In genomic region chr11:22625448-22626287, GRCh38 we compare ENCODE assay signal across 8 cellular contexts. TPM values are rescaled to one million over a fixed set of nuclear protein-coding genes. Genes with fewer than 3 reads are reported as not detected.
DNase-seq lines count a peak whose midpoint lies in the region; TF ChIP-seq lines count a peak whose summit lies in the region.

Gene FANCF, minus strand, starts transcription at chr11:22625823. Its CDS starts 13 bp downstream, at chr11:22625810.

- no peak within 1 kb of the TSS for H2BK5ac ChIP-seq in H9 (ENCODE audit: insufficient read length, low read length)

- peak within 1 kb of the TSS; percentile 17 for H4K8ac ChIP-seq in H9 (replicated peaks; ENCODE audit: insufficient read length, low read depth, low read length)

- H4K5ac ChIP-seq in H9 (ENCODE audit: insufficient read length, low read depth, low read length) = peak within 1 kb of the TSS; percentile 49

- peak; percentile 37 for TF ChIP-seq EP300 in neural cell (conservative IDR thresholded peaks at IDR 0.05; ENCODE audit: poor library complexity, severe bottlenecking)
- no peak for TF ChIP-seq EP300 in stomach (IDR thresholded peaks at IDR 0.05)

- peak within 1 kb of the TSS; percentile 98 for H3K18ac ChIP-seq in H9 (ENCODE audit: insufficient read length, low read depth, low read length)

- H2AFZ ChIP-seq in H9 (ENCODE audit: low read length) (peak within 1 kb of the TSS; percentile 44), neural cell (ENCODE audit: low read depth, low read length) (peak within 1 kb of the TSS; percentile 92)

- H3K56ac ChIP-seq in H9 (ENCODE audit: insufficient read length, low read depth, low read length) = no peak within 1 kb of the TSS

- intact Hi-C loops in stomach (cut with DNase I; ENCODE audit: low total_unique reads) = no loop called here

- H3K14ac ChIP-seq in H9 (ENCODE audit: insufficient read depth, low read length) = peak within 1 kb of the TSS; percentile 99

- no peaks in the 10 kb centered on the region for H3K79me1 ChIP-seq in H9 (ENCODE audit: insufficient read depth, low read depth, low read length, poor library complexity, severe bottlenecking)

- no peaks in the 10 kb centered on the region for H3K36me3 ChIP-seq in MG63
- H3K36me3 ChIP-seq in neural cell (ENCODE audit: insufficient read depth, low read length) = no peaks in the 10 kb centered on the region
- H3K36me3 ChIP-seq in stomach = no peaks in the 10 kb centered on the region

- no peaks in the 10 kb centered on the region; a peak in 1 of 5 replicates for H3K9me3 Mint-ChIP-seq in H9

- peaks cover 14 to 16% of the 10 kb centered on the region in 2 experiments for H3K4me1 Mint-ChIP-seq in H9

- peak within 1 kb of the TSS; percentile 81 for H3K9ac ChIP-seq in H9 (ENCODE audit: extremely low read depth, insufficient read length, low read length)
- H3K9ac ChIP-seq in neural cell (ENCODE audit: low read length) = peak within 1 kb of the TSS; percentile 86

- WGBS in H9 (ENCODE audit: extremely low coverage, insufficient read length, low lambda C conversion rate) = no CpG with 5 or more reads among the region's 55 CpGs
- WGBS in stomach, 5 donors = 0 to 1% (median 1%) methylated on average over 17 to 55 of the region's 55 CpGs

- peak within 1 kb of the TSS; percentile 93 to 94 for H3K4me3 Mint-ChIP-seq in H9

- no peak within 1 kb of the TSS for H2AK5ac ChIP-seq in H9 (ENCODE audit: insufficient read length, low read length)

- H3K4me1 ChIP-seq in H9 (ENCODE audit: insufficient read depth, low read length) = no peaks in the 10 kb centered on the region
- peaks cover 18 to 32% (median 21%) of the 10 kb centered on the region in 4 donors for H3K4me1 ChIP-seq in stomach

- TF ChIP-seq RAD21 in neural cell (conservative IDR thresholded peaks at IDR 0.05) = no peak

- DNase-seq in ELR (ENCODE audit: low read depth) (peak; percentile 96), H9 (peak; percentile 97), MG63 (peak; percentile 86), SHP77 treated with DMSO at 0.1 percent for 48 hours (lab: John Stamatoyannopoulos, UW) (peak; percentile 69), fibroblast of villous mesenchyme (ENCODE audit: low read depth) (peak; percentile 98), stomach (peak; percentile 96)
- peak; percentile 94 for DNase-seq in activated effector memory CD4-positive, alpha-beta T cell treated with anti-CD3 and anti-CD28 coated beads, Interleukin-2, amount 50 U/mL, for 16 hours

- no peak for TF ChIP-seq CTCF in H9 (conservative IDR thresholded peaks at IDR 0.05)
- TF ChIP-seq CTCF in fibroblast of villous mesenchyme (IDR thresholded peaks at IDR 0.05; ENCODE audit: insufficient read depth, low read depth, low read length) = no peak
- TF ChIP-seq CTCF in neural cell (IDR thresholded peaks at IDR 0.05; ENCODE audit: poor library complexity, severe bottlenecking) = no peak
- no peak for TF ChIP-seq CTCF in stomach (IDR thresholded peaks at IDR 0.05)

- H3K79me2 ChIP-seq in H9 (ENCODE audit: insufficient read depth, low read length) = no peaks in the 10 kb centered on the region
- peaks cover 18% of the 10 kb centered on the region for H3K79me2 ChIP-seq in neural cell (replicated peaks; ENCODE audit: insufficient read depth, low read length)

- peaks cover 10% of the 10 kb centered on the region for H3F3A ChIP-seq in neural cell (ENCODE audit: insufficient read depth, low read length, poor library complexity, severe bottlenecking)

- H3K27ac Mint-ChIP-seq in H9 = peak within 1 kb of the TSS; percentile 99 to 100 (median 99)

- H3K36me3 Mint-ChIP-seq in H9 (ENCODE audit: insufficient read depth in 1 of 3, low read depth in 3 of 3) = peaks cover 0 to 3% (median 0%) of the 10 kb centered on the region in 3 experiments; a peak in 1 of 7 replicates

- H3K23ac ChIP-seq in H9 (ENCODE audit: insufficient read length, low read depth, low read length) = no peak within 1 kb of the TSS

- no peak within 1 kb of the TSS for H2BK120ac ChIP-seq in H9 (ENCODE audit: low read depth, low read length, poor library complexity, severe bottlenecking)

- H2BK12ac ChIP-seq in H9 (ENCODE audit: insufficient read length, low read depth, low read length) = no peak within 1 kb of the TSS

- H3K27ac ChIP-seq in H9 (ENCODE audit: insufficient read length, low read depth, low read length) (peak within 1 kb of the TSS; percentile 81), neural cell (ENCODE audit: low read length) (peak within 1 kb of the TSS; percentile 91), stomach (peak within 1 kb of the TSS; percentile 90 to 94 (median 92))

- H3K4me2 ChIP-seq in H9 (ENCODE audit: insufficient read depth, insufficient read length, low read length) = peak within 1 kb of the TSS; percentile 71
- H3K4me2 ChIP-seq in neural cell (ENCODE audit: low read length) = peak within 1 kb of the TSS; percentile 99

- H3K9me2 ChIP-seq in neural cell (ENCODE audit: insufficient read depth, low read length) = no peaks in the 10 kb centered on the region

- no peak within 1 kb of the TSS for H3T11ph ChIP-seq in H9 (ENCODE audit: low read length)

- peak within 1 kb of the TSS; percentile 77 for H3K4me3 ChIP-seq in MG63
- peak within 1 kb of the TSS; percentile 83 for H3K4me3 ChIP-seq in fibroblast of villous mesenchyme (ENCODE audit: low read depth, low read length)
- H3K4me3 ChIP-seq in neural cell (ENCODE audit: low read length) = peak within 1 kb of the TSS; percentile 90
- peak within 1 kb of the TSS; percentile 79 to 96 (median 88) for H3K4me3 ChIP-seq in stomach

- H3K23me2 ChIP-seq in H9 (ENCODE audit: insufficient read length, low read depth, low read length, poor library complexity, severe bottlenecking) = peaks cover 9% of the 10 kb centered on the region

- no peak within 1 kb of the TSS for H4K91ac ChIP-seq in H9 (ENCODE audit: insufficient read length, low read depth, low read length)

- H3K9me3 ChIP-seq in H9 (ENCODE audit: control insufficient read depth, low read depth, low read length) (no peaks in the 10 kb centered on the region), MG63 (no peaks in the 10 kb centered on the region), neural cell (ENCODE audit: low read length) (no peaks in the 10 kb centered on the region), stomach (no peaks in the 10 kb centered on the region)

- H2BK15ac ChIP-seq in H9 (ENCODE audit: low read depth, low read length) = no peak within 1 kb of the TSS

- no peaks in the 10 kb centered on the region for H3K27me3 Mint-ChIP-seq in H9 (ENCODE audit: low read depth)

- H2BK20ac ChIP-seq in H9 (ENCODE audit: low read depth, low read length, poor library complexity, severe bottlenecking) = no peak within 1 kb of the TSS

- H3K4ac ChIP-seq in H9 (ENCODE audit: low read depth, low read length) = peak within 1 kb of the TSS; percentile 13; the same call in 1 of the 2 replicates

- H4K20me1 ChIP-seq in H9 (ENCODE audit: control insufficient read depth, insufficient read depth, insufficient read length) (no peaks in the 10 kb centered on the region), neural cell (ENCODE audit: insufficient read depth) (no peaks in the 10 kb centered on the region)

- no peak for TF ChIP-seq POLR2A in stomach (IDR thresholded peaks at IDR 0.05)

- H3K27me3 ChIP-seq in H9 (ENCODE audit: insufficient read depth, low read length) (no peaks in the 10 kb centered on the region), MG63 (no peaks in the 10 kb centered on the region), neural cell (ENCODE audit: insufficient read depth, low read depth, low read length) (no peaks in the 10 kb centered on the region), stomach (no peaks in the 10 kb centered on the region)

TF ChIP-seq in neural cell, 6 proteins besides CTCF, POLR2A, EP300 and RAD21:
- TF ChIP-seq EZH2 (IDR thresholded peaks at IDR 0.05; ENCODE audit: borderline replicate concordance, insufficient read depth, low read length, poor library complexity, severe bottlenecking) (no peak), POLR2AphosphoS5 (IDR thresholded peaks at IDR 0.05) (peak; percentile 88), SMC3 (conservative IDR thresholded peaks at IDR 0.05; ENCODE audit: poor library complexity) (peak; percentile 13), TAF1 (IDR thresholded peaks at IDR 0.05; ENCODE audit: low read depth) (peak; percentile 35), MXI1 (conservative IDR thresholded peaks at IDR 0.05; ENCODE audit: poor library complexity, severe bottlenecking) (peak; percentile 98), REST (IDR thresholded peaks at IDR 0.05; ENCODE audit: borderline replicate concordance) (no peak)

RNA-seq across cellular contexts. Expression of gene FANCF, which starts in this region (rescaled TPM):
- total RNA-seq in H9 (2021) (15.3 and 17.8 TPM in 2 replicates), fibroblast of villous mesenchyme (8.7 and 11.2 TPM in 2 replicates), stomach (10 to 100 TPM in 2 of 5 donors, 1 to 10 TPM in 3; 1.8 to 13.0 (median 9.6) TPM)
- 11.4 and 11.7 TPM in 2 replicates for total RNA-seq in MG63 (2014; rRNA removed; shearing (Covaris generic); ENCODE audit: low replicate concordance)
- polyA plus RNA-seq in neural cell (22.2 and 23.7 TPM in 2 replicates), stomach (1 to 10 TPM; 5.9 to 7.9 (median 7.7) TPM)
- polyA minus RNA-seq in neural cell = 59.5 and 60.9 TPM in 2 replicates

Comparison
In these comparisons a context has a peak if more than half of its experiments do, and no peak if none do; other contexts are left out.
1. Peak in every context shown above with its lines: DNase-seq, H3K4me3 ChIP-seq and H3K27ac ChIP-seq.